ENCODE assay signal across 38 cellular contexts in the genomic region with DNA sequence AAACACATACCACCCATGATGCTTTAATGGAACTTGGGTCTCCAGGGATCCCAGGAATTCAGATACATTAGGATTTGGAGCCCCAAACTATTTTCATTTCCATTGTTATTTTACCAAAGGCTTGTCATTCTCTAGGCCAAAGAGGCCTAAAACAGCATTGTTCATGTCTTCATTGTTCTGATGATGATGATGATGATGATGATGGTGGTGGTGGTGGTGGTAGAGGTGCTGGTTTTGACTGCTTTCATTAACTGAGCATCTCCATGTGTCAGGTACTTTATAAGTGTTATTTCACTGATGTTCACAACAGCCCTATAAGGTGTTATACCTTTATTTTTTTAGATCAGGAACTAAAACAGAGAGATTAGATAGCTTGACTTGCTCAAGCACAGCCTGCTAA. TPM values are rescaled to one million over a fixed set of nuclear protein-coding genes. Genes with fewer than 3 reads are reported as not detected.
"Had no signal": no experiment of that assay in that cellular context is flagged by ENCODE, and none has a peak within 500 bp of the region (broad histone marks: within the 10 kb centered on the region; RNA-seq: fewer than 3 reads in every experiment).

No MANE protein-coding gene starts in this region.

- H3K4me1 Mint-ChIP-seq: activated CD4-positive, alpha-beta memory T cell treated with anti-CD3 and anti-CD28 coated beads, Interleukin-2, amount 10 ng/mL, durations not matched to agents 7 days and 5 days; activated CD4-positive, alpha-beta T cell treated with anti-CD3 and anti-CD28 coated beads for 36 hours; activated CD4-positive, alpha-beta T cell treated with anti-CD3 and anti-CD28 coated beads, Interleukin-2, amount 10 ng/mL, durations not matched to agents 7 days and 5 days; activated CD8-positive, alpha-beta memory T cell treated with anti-CD3 and anti-CD28 coated beads, Interleukin-2, amount 10 ng/mL, durations not matched to agents 7 days and 5 days; activated naive CD4-positive, alpha-beta T cell treated with anti-CD3 and anti-CD28 coated beads, Interleukin-2, amount 10 ng/mL, durations not matched to agents 7 days and 5 days; activated naive CD4-positive, alpha-beta T cell treated with anti-CD3 and anti-CD28 coated beads, Interleukin-2, amount 50 U/mL, for 24 hours; activated naive CD8-positive, alpha-beta T cell treated with anti-CD3 and anti-CD28 coated beads, Interleukin-2, amount 10 ng/mL, durations not matched to agents 7 days and 5 days; central memory CD8-positive, alpha-beta T cell had no signal

- H3K9me3 Mint-ChIP-seq: activated CD4-positive, alpha-beta memory T cell treated with anti-CD3 and anti-CD28 coated beads, Interleukin-2, amount 10 ng/mL, durations not matched to agents 7 days and 5 days; activated naive CD4-positive, alpha-beta T cell treated with anti-CD3 and anti-CD28 coated beads, Interleukin-2, amount 10 ng/mL, durations not matched to agents 7 days and 5 days; activated naive CD8-positive, alpha-beta T cell treated with anti-CD3 and anti-CD28 coated beads, Interleukin-2, amount 10 ng/mL, durations not matched to agents 7 days and 5 days; activated T-helper 2 cell treated with anti-CD3 and anti-CD28 coated beads, Interferon-gamma antibody, Interleukin-2, Interleukin-4, amounts not matched to agents 10 μg/mL and 5 μg/mL and 100 μg/mL, durations not matched to agents 14 hours and 24 hours and 36 hours; central memory CD8-positive, alpha-beta T cell; T-helper 2 cell treated with Interferon-gamma antibody and Interleukin-4, amounts not matched to agents 5 μg/mL and 100 μg/mL, for 36 hours had no signal

- H3K4me1 ChIP-seq: adrenal gland had no signal

- H3K27me3 Mint-ChIP-seq: activated CD4-positive, alpha-beta T cell treated with anti-CD3 and anti-CD28 coated beads for 36 hours; activated naive CD8-positive, alpha-beta T cell had no signal

- H3K36me3 Mint-ChIP-seq: activated CD8-positive, alpha-beta memory T cell treated with anti-CD3 and anti-CD28 coated beads, Interleukin-2, amount 10 ng/mL, durations not matched to agents 7 days and 5 days; activated naive CD4-positive, alpha-beta T cell treated with anti-CD3 and anti-CD28 coated beads, Interleukin-2, amount 10 ng/mL, durations not matched to agents 7 days and 5 days; activated naive CD8-positive, alpha-beta T cell; activated naive CD8-positive, alpha-beta T cell treated with anti-CD3 and anti-CD28 coated beads, Interleukin-2, amount 10 ng/mL, durations not matched to agents 7 days and 5 days; brain; WTC11 had no signal

- H3K27ac Mint-ChIP-seq: activated CD4-positive, alpha-beta memory T cell treated with anti-CD3 and anti-CD28 coated beads, Interleukin-2, amount 10 ng/mL, durations not matched to agents 7 days and 5 days; activated CD4-positive, alpha-beta T cell treated with anti-CD3 and anti-CD28 coated beads for 36 hours; activated CD4-positive, alpha-beta T cell treated with anti-CD3 and anti-CD28 coated beads, Interleukin-2, amount 10 ng/mL, durations not matched to agents 7 days and 5 days; activated CD8-positive, alpha-beta memory T cell treated with anti-CD3 and anti-CD28 coated beads, Interleukin-2, amount 10 ng/mL, durations not matched to agents 7 days and 5 days; activated CD8-positive, alpha-beta T cell treated with anti-CD3 and anti-CD28 coated beads, Interleukin-2, amount 10 ng/mL, durations not matched to agents 7 days and 5 days; activated naive CD4-positive, alpha-beta T cell treated with anti-CD3 and anti-CD28 coated beads, Interleukin-2, amount 10 ng/mL, durations not matched to agents 7 days and 5 days; activated naive CD4-positive, alpha-beta T cell treated with anti-CD3 and anti-CD28 coated beads, Interleukin-2, amount 50 U/mL, for 24 hours; activated naive CD8-positive, alpha-beta T cell; activated naive CD8-positive, alpha-beta T cell treated with anti-CD3 and anti-CD28 coated beads, Interleukin-2, amount 10 ng/mL, durations not matched to agents 7 days and 5 days; activated T-cell treated with anti-CD3 and anti-CD28 coated beads, Interleukin-2, amount 50 U/mL, for 24 hours; activated T-helper 2 cell treated with anti-CD3 and anti-CD28 coated beads, Interferon-gamma antibody, Interleukin-2, Interleukin-4, amounts not matched to agents 10 μg/mL and 5 μg/mL and 100 μg/mL, durations not matched to agents 14 hours and 24 hours and 36 hours; brain; T-helper 1 cell treated with Interleukin-12 subunit alpha and Interleukin-12 subunit beta and Interleukin-4 antibody, amounts not matched to agents 30 μg/mL and 1 μg/mL, for 36 hours; T-helper 2 cell treated with Interferon-gamma antibody and Interleukin-4, amounts not matched to agents 5 μg/mL and 100 μg/mL, for 36 hours; WTC11 had no signal

- H3K36me3 ChIP-seq: adrenal gland, cardiac muscle cell, WERI-Rb-1 had no signal

- H3K4me3 ChIP-seq: adrenal gland, cardiac muscle cell had no signal

- DNase-seq: activated CD4-positive, alpha-beta memory T cell treated with anti-CD3 and anti-CD28 coated beads, Interleukin-2, amount 10 ng/mL, durations not matched to agents 7 days and 5 days; activated CD4-positive, alpha-beta T cell treated with anti-CD3 and anti-CD28 coated beads for 1 hour; activated CD4-positive, alpha-beta T cell treated with anti-CD3 and anti-CD28 coated beads for 36 hours; activated CD4-positive, alpha-beta T cell treated with anti-CD3 and anti-CD28 coated beads for 48 hours; activated CD4-positive, alpha-beta T cell treated with anti-CD3 and anti-CD28 coated beads, Interleukin-2, amount 10 ng/mL, durations not matched to agents 7 days and 5 days; activated CD4-positive, alpha-beta T cell treated with anti-CD3 and anti-CD28 coated beads, Interleukin-2, amount 50 U/mL, for 48 hours; activated CD4-positive, CD25-positive, alpha-beta regulatory T cell; activated CD8-positive, alpha-beta memory T cell treated with anti-CD3 and anti-CD28 coated beads for 24 hours; activated CD8-positive, alpha-beta memory T cell treated with anti-CD3 and anti-CD28 coated beads, Interleukin-2, amount 10 ng/mL, durations not matched to agents 7 days and 5 days; activated CD8-positive, alpha-beta memory T cell treated with anti-CD3 and anti-CD28 coated beads, Interleukin-2, amount 50 U/mL, for 48 hours; activated CD8-positive, alpha-beta T cell treated with anti-CD3 and anti-CD28 coated beads, Interleukin-2, amount 10 ng/mL, durations not matched to agents 7 days and 5 days; activated effector memory CD4-positive, alpha-beta T cell treated with Interleukin-2 at 50 U/mL for 16 hours; activated gamma-delta T cell; activated naive CD4-positive, alpha-beta T cell treated with anti-CD3 and anti-CD28 coated beads, Interleukin-2, amount 10 ng/mL, durations not matched to agents 7 days and 5 days; activated naive CD4-positive, alpha-beta T cell treated with Interleukin-2 at 50 U/mL for 16 hours; activated naive CD8-positive, alpha-beta T cell treated with anti-CD3 and anti-CD28 coated beads, Interleukin-2, amount 10 ng/mL, durations not matched to agents 7 days and 5 days; activated T-cell treated with anti-CD3 and anti-CD28 coated beads, Interleukin-2, amount 50 U/mL, for 24 hours; activated T-cell treated with anti-CD3 and anti-CD28 coated beads, Interleukin-2, amount 50 U/mL, for 48 hours; adrenal gland; amniotic stem cell; aorta; caudate nucleus; cerebellar nuclear complex; T-helper 1 cell; T-helper 2 cell; T-helper 9 cell; WERI-Rb-1 had no signal

- H3K9me3 ChIP-seq: adrenal gland had no signal

- H3K27me3 ChIP-seq: adrenal gland, cardiac muscle cell had no signal

- H3K4me3 Mint-ChIP-seq: activated CD4-positive, alpha-beta memory T cell treated with anti-CD3 and anti-CD28 coated beads, Interleukin-2, amount 10 ng/mL, durations not matched to agents 7 days and 5 days; activated CD4-positive, alpha-beta T cell treated with anti-CD3 and anti-CD28 coated beads for 36 hours; activated CD4-positive, alpha-beta T cell treated with anti-CD3 and anti-CD28 coated beads, Interleukin-2, amount 10 ng/mL, durations not matched to agents 7 days and 5 days; activated CD8-positive, alpha-beta memory T cell treated with anti-CD3 and anti-CD28 coated beads, Interleukin-2, amount 10 ng/mL, durations not matched to agents 7 days and 5 days; activated CD8-positive, alpha-beta T cell treated with anti-CD3 and anti-CD28 coated beads, Interleukin-2, amount 10 ng/mL, durations not matched to agents 7 days and 5 days; activated naive CD4-positive, alpha-beta T cell treated with anti-CD3 and anti-CD28 coated beads, Interleukin-2, amount 10 ng/mL, durations not matched to agents 7 days and 5 days; activated naive CD4-positive, alpha-beta T cell treated with anti-CD3 and anti-CD28 coated beads, Interleukin-2, amount 50 U/mL, for 24 hours; activated naive CD8-positive, alpha-beta T cell; activated naive CD8-positive, alpha-beta T cell treated with anti-CD3 and anti-CD28 coated beads, Interleukin-2, amount 10 ng/mL, durations not matched to agents 7 days and 5 days; activated T-cell treated with anti-CD3 and anti-CD28 coated beads, Interleukin-2, amount 50 U/mL, for 24 hours; brain; central memory CD8-positive, alpha-beta T cell; T-helper 1 cell treated with Interleukin-12 subunit alpha and Interleukin-12 subunit beta and Interleukin-4 antibody, amounts not matched to agents 30 μg/mL and 1 μg/mL, for 36 hours; T-helper 2 cell treated with Interferon-gamma antibody and Interleukin-4, amounts not matched to agents 5 μg/mL and 100 μg/mL, for 36 hours; WTC11 had no signal

- H3K27ac ChIP-seq: adrenal gland, cardiac muscle cell, WERI-Rb-1 had no signal

- ATAC-seq: activated CD4-positive, alpha-beta T cell treated with anti-CD3 and anti-CD28 coated beads for 36 hours; activated CD4-positive, CD25-positive, alpha-beta regulatory T cell treated with anti-CD3 and anti-CD28 coated beads, Interleukin-2, amount 50 U/mL, for 24 hours; activated CD8-positive, alpha-beta memory T cell treated with anti-CD3 and anti-CD28 coated beads, Interleukin-2, amount 10 ng/mL, durations not matched to agents 7 days and 5 days; activated CD8-positive, alpha-beta T cell treated with anti-CD3 and anti-CD28 coated beads, Interleukin-2, amount 10 ng/mL, durations not matched to agents 7 days and 5 days; WTC11 had no signal

RNA-seq across cellular contexts. Expression of a gene that starts 12.2 kb away (rescaled TPM):
- total RNA-seq: activated CD4-positive, alpha-beta T cell treated with anti-CD3 and anti-CD28 coated beads, Interleukin-2, amount 10 ng/mL, durations not matched to agents 7 days and 5 days; bronchial epithelial cell had no signal
